ENCODE assay signal across 25 cellular contexts in the genomic region with DNA sequence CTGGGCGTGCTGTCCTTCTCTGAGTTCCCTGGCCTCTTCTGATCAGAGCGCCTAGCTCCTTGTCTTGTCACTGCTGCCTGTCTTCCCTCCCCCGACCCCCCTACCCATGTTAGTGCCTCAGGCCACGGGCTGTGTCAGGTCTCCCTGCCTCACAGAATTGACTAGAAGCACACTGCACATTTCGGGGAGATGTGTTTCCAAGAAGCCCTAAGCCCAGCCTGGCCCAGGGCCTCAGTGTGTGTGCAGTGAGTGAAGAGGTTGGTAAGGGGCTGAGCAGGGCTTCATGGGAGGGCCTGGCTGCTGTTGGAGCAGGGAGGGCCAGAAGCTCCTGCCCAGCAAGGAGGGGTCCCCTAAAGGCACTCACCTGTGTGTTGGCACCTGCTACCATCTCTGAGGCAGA. TPM values are rescaled to one million over a fixed set of nuclear protein-coding genes. Genes with fewer than 3 reads are reported as not detected.
"Had no signal": no experiment of that assay in that cellular context is flagged by ENCODE, and none has a peak within 500 bp of the region (broad histone marks: within the 10 kb centered on the region; RNA-seq: fewer than 3 reads in every experiment).

No MANE protein-coding gene starts in this region.

- H3K9me3 ChIP-seq: gastrocnemius medialis, mucosa of descending colon, pancreas, testis, tibial artery, upper lobe of left lung, uterus had no signal

- H3K4me3 Mint-ChIP-seq: mesothelial cell of epicardium; naive B cell; natural killer cell treated with Interleukin-12 subunit alpha and Interleukin-12 subunit beta and Interleukin-15 and Interleukin-18, amount 100 ng/mL, for 72 hours; stimulated activated naive B cell treated with anti-CD40 and anti-IgM and Interleukin-4, amounts not matched to agents 10 μg/mL and 1 μg/mL and 100 μg/mL, for 72 hours had no signal

- H3K4me3 ChIP-seq: dorsolateral prefrontal cortex, gastrocnemius medialis, mucosa of descending colon, pancreas, testis, tibial artery, upper lobe of left lung, uterus had no signal

- H3K27ac ChIP-seq: dorsolateral prefrontal cortex, epithelial cell of prostate, gastrocnemius medialis, pancreas, testis, tibial artery, upper lobe of left lung, uterus had no signal

- H3K36me3 ChIP-seq: gastrocnemius medialis, pancreas, tibial artery, upper lobe of left lung, uterus had no signal

- DNase-seq: cerebellar nuclear complex; effector CD4-positive, alpha-beta T cell; foreskin fibroblast; gastrocnemius medialis; head of caudate nucleus; mesenchymal stem cell; mucosa of descending colon; naive B cell; occipital lobe; stimulated activated CD4-positive, alpha-beta T cell treated with anti-CD3 and anti-CD28 coated beads, Interleukin-4, amount 100 ng/mL, for 4 hours; stimulated activated naive B cell treated with anti-CD40 and anti-IgM and Interleukin-4, amounts not matched to agents 10 μg/mL and 1 μg/mL and 100 μg/mL, for 72 hours; substantia nigra; testis; tibial artery; upper lobe of left lung; uterus had no signal

- H3K27me3 ChIP-seq: gastrocnemius medialis, pancreas, testis, upper lobe of left lung, uterus had no signal

- H3K9me3 Mint-ChIP-seq: mesothelial cell of epicardium; natural killer cell treated with Interleukin-12 subunit alpha and Interleukin-12 subunit beta and Interleukin-15 and Interleukin-18, amount 100 ng/mL, for 72 hours; stimulated activated naive B cell treated with anti-CD40 and anti-IgM and Interleukin-4, amounts not matched to agents 10 μg/mL and 1 μg/mL and 100 μg/mL, for 72 hours had no signal

- H3K36me3 Mint-ChIP-seq: mesothelial cell of epicardium; naive B cell; natural killer cell treated with Interleukin-12 subunit alpha and Interleukin-12 subunit beta and Interleukin-15 and Interleukin-18, amount 100 ng/mL, for 72 hours; stimulated activated naive B cell treated with anti-CD40 and anti-IgM and Interleukin-4, amounts not matched to agents 10 μg/mL and 1 μg/mL and 100 μg/mL, for 72 hours had no signal

- H3K4me1 ChIP-seq: gastrocnemius medialis, pancreas, testis, tibial artery, upper lobe of left lung, uterus had no signal

- H3K27ac Mint-ChIP-seq: mesothelial cell of epicardium; natural killer cell treated with Interleukin-12 subunit alpha and Interleukin-12 subunit beta and Interleukin-15 and Interleukin-18, amount 100 ng/mL, for 72 hours; progenitor cell of endocrine pancreas; stimulated activated naive B cell treated with anti-CD40 and anti-IgM and Interleukin-4, amounts not matched to agents 10 μg/mL and 1 μg/mL and 100 μg/mL, for 72 hours had no signal

RNA-seq across cellular contexts. Expression of a gene that starts 13.1 kb away (rescaled TPM):
- total RNA-seq: esophagus mucosa; gastrocnemius medialis; left lobe of liver; natural killer cell treated with Interleukin-12 subunit alpha and Interleukin-12 subunit beta and Interleukin-15 and Interleukin-18, amount 100 ng/mL, for 72 hours had no signal
- polyA plus RNA-seq: liver had no signal
